8 cellular contexts compared by ENCODE assay signal in genomic region chr18:48940854-48941531, GRCh38. TPM values are rescaled to one million over a fixed set of nuclear protein-coding genes. Genes with fewer than 3 reads are reported as not detected.
DNase-seq lines count a peak whose midpoint lies in the region; ATAC-seq, FAIRE-seq and TF ChIP-seq lines count a peak whose summit lies in the region.

No MANE protein-coding gene starts in this region.

- TF ChIP-seq POLR2A in right lobe of liver (IDR thresholded peaks at IDR 0.05): no peak

- H3K27ac ChIP-seq in A673 (ENCODE audit: low read depth, low read length, poor library complexity, severe bottlenecking) (peak overlapping the region; percentile 79), right lobe of liver (peak overlapping the region; percentile 6 to 91 (median 53))

- FAIRE-seq in RCC 7860 (lab: Jason Lieb, UNC): no peak
- FAIRE-seq in frontal cortex (lab: Jason Lieb, UNC): no peak

- H3K4me1 ChIP-seq in A673 (ENCODE audit: insufficient read depth, low read length, poor library complexity, severe bottlenecking) (peaks cover 78% of the 10 kb centered on the region), right lobe of liver (peaks cover 0 to 83% (median 33%) of the 10 kb centered on the region in 4 donors)

- CTCF ChIA-PET in A673 (lab: Charles Lee): no interaction called here

- H3K36me3 ChIP-seq in A673 (ENCODE audit: insufficient read depth, low read length, poor library complexity, severe bottlenecking): no peaks in the 10 kb centered on the region
- peaks cover 0 to 10% (median under 1%) of the 10 kb centered on the region in 4 donors for H3K36me3 ChIP-seq in right lobe of liver

- BruUV-seq in A673 (replicated peaks; lab: Mats Ljungman, UMichigan): no TSS peak

- intact Hi-C loops in A673 (cut with micrococcal nuclease; ENCODE audit: unreplicated experiment) (no loop called here), right lobe of liver (cut with DNase I) (loop anchor here in 1 of 2 donors (10.0 kb wide), 1 partner anchor 156 kb away; no protein-coding TSS in a partner anchor)

- peak; percentile 42 for ATAC-seq in GM21367 (IDR thresholded peaks at IDR 0.05; ENCODE audit: unreplicated experiment)
- peak in 3 of 4 donors; percentile 3 to 33 (median 14) for ATAC-seq in right lobe of liver

- TF ChIP-seq CTCF in A673 (conservative IDR thresholded peaks at IDR 0.05; ENCODE audit: low read depth, low read length): no peak
- TF ChIP-seq CTCF in right lobe of liver (IDR thresholded peaks at IDR 0.05): no peak

- no peaks in the 10 kb centered on the region for H3K27me3 ChIP-seq in A673 (replicated peaks; ENCODE audit: insufficient read depth, low read depth, low read length, poor library complexity)
- no peaks in the 10 kb centered on the region for H3K27me3 ChIP-seq in right lobe of liver

- H3K4me3 ChIP-seq in A673 (ENCODE audit: low read depth, low read length, poor library complexity, severe bottlenecking): no peak overlapping the region
- H3K4me3 ChIP-seq in right lobe of liver: peak overlapping the region in 1 of 3 donors; percentile 7

- no peaks in the 10 kb centered on the region for H3K9me3 ChIP-seq in A673 (ENCODE audit: low read depth, low read length, poor library complexity, severe bottlenecking)
- no peaks in the 10 kb centered on the region for H3K9me3 ChIP-seq in right lobe of liver

- DNase-seq in A673 (ENCODE audit: low spot score): peak; percentile 68
- DNase-seq in RCC 7860 (ENCODE audit: low spot score): peak; percentile 47
- DNase-seq in activated gamma-delta T cell treated with anti-CD3 and anti-CD28 coated beads, Interleukin-2, amount 50 U/mL, for 16 hours (ENCODE audit: low read depth): peak; percentile 77
- no peak for DNase-seq in right lobe of liver
- DNase-seq in stimulated activated CD8-positive, alpha-beta memory T cell treated with anti-CD3 and anti-CD28 coated beads, Interleukin-7, amount 100 ng/mL, for 4 hours (ENCODE audit: low read depth in 2 of 2): peak; percentile 82
- no peak for DNase-seq in COLO668 (lab: John Stamatoyannopoulos, UW; ENCODE audit: unreplicated experiment)
- no peak for DNase-seq in frontal cortex (ENCODE audit: low spot score in 2 of 2)

- POLR2A ChIA-PET in A673 (lab: Charles Lee; ENCODE audit: low non-redundant PET): no interaction called here

- 46% methylated on average over 10 of the region's 12 CpGs for WGBS in right lobe of liver (ENCODE audit: insufficient coverage, low coverage, low lambda C conversion rate, missing lambda C conversion rate)

RNA-seq across cellular contexts. Expression of gene SMAD7, which starts 9.8 kb away (rescaled TPM):
- 11.4 and 12.0 TPM in 2 replicates for total RNA-seq in A673 (2021)
- total RNA-seq in right lobe of liver: 10 to 100 TPM in 4 of 6 experiments, 1 to 10 TPM in 2; 8.2 to 13.5 (median 11.0) TPM
- 14.7 TPM for total RNA-seq in frontal cortex

Comparison
In these comparisons a context has a peak if more than half of its experiments do, and no peak if none do; other contexts are left out.
1. DNase-seq: peak in A673 (single experiment), RCC 7860 (single experiment), activated gamma-delta T cell treated with anti-CD3 and anti-CD28 coated beads, Interleukin-2, amount 50 U/mL, for 16 hours (single experiment) and stimulated activated CD8-positive, alpha-beta memory T cell treated with anti-CD3 and anti-CD28 coated beads, Interleukin-7, amount 100 ng/mL, for 4 hours (2 of 2); none in right lobe of liver (0 of 3), COLO668 (single experiment) and frontal cortex (0 of 2).